36 cellular contexts compared by ENCODE assay signal in the genomic region with DNA sequence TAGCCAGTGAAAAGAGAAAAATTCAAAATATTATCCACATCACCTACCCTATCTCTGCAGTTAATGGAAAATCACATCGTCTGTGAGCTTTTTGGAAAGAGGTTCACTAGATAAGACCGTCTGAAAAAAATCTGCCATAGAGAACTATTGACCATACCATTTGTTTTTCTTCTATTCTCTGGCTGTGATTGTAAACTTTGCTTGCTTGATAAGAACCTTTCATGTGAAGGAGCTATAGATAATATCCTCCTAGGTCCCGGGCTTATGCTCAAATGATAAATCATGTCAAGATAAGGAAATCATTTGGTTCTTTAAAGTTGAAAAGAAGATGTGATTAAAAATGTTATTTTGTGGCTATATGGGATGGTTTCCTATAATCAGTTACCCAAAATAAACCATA.
"Had no signal": no experiment of that assay in that cellular context is flagged by ENCODE, and none has a peak within 500 bp of the region (broad histone marks: within the 10 kb centered on the region; RNA-seq: fewer than 3 reads in every experiment).

No MANE protein-coding gene starts in this region.

- ATAC-seq: activated naive CD8-positive, alpha-beta T cell treated with anti-CD3 and anti-CD28 coated beads, Interleukin-2, amount 50 U/mL, for 24 hours; activated T-cell treated with anti-CD3 and anti-CD28 coated beads, Interleukin-2, amount 50 U/mL, for 72 hours; activated T-helper 17 cell treated with anti-CD3 and anti-CD28 coated beads, Interleukin-2, amount 50 U/mL, for 72 hours; heart left ventricle; WTC11 had no signal

- H3K9me3 Mint-ChIP-seq: activated CD4-positive, alpha-beta memory T cell treated with anti-CD3 and anti-CD28 coated beads, Interleukin-2, amount 10 ng/mL, durations not matched to agents 7 days and 5 days; activated CD4-positive, alpha-beta T cell treated with anti-CD3 and anti-CD28 coated beads, Interleukin-2, amount 10 ng/mL, durations not matched to agents 7 days and 5 days; activated naive CD4-positive, alpha-beta T cell treated with anti-CD3 and anti-CD28 coated beads for 36 hours; activated naive CD4-positive, alpha-beta T cell treated with anti-CD3 and anti-CD28 coated beads, Interleukin-2, amount 50 U/mL, for 24 hours; activated naive CD8-positive, alpha-beta T cell treated with anti-CD3 and anti-CD28 coated beads for 36 hours; activated naive CD8-positive, alpha-beta T cell treated with anti-CD3 and anti-CD28 coated beads, Interleukin-2, amount 50 U/mL, for 24 hours; activated T-cell treated with anti-CD3 and anti-CD28 coated beads, Interleukin-2, amount 50 U/mL, for 24 hours; activated T-cell treated with anti-CD3 and anti-CD28 coated beads, Interleukin-2, amount 50 U/mL, for 72 hours; activated T-helper 17 cell treated with anti-CD3 and anti-CD28 coated beads, Interleukin-2, amount 50 U/mL, for 72 hours; brain; WTC11 had no signal

- H3K36me3 Mint-ChIP-seq: activated naive CD4-positive, alpha-beta T cell treated with anti-CD3 and anti-CD28 coated beads, Interleukin-2, amount 50 U/mL, for 24 hours; activated naive CD8-positive, alpha-beta T cell treated with anti-CD3 and anti-CD28 coated beads for 36 hours; brain had no signal

- H3K4me3 ChIP-seq: adrenal gland, cardiac muscle cell, colonic mucosa, esophagus squamous epithelium, heart left ventricle had no signal

- H3K4me1 ChIP-seq: adrenal gland, breast epithelium, colonic mucosa, heart left ventricle had no signal

- H3K27ac Mint-ChIP-seq: activated CD4-positive, alpha-beta memory T cell treated with anti-CD3 and anti-CD28 coated beads, Interleukin-2, amount 10 ng/mL, durations not matched to agents 7 days and 5 days; activated CD4-positive, alpha-beta T cell treated with anti-CD3 and anti-CD28 coated beads, Interleukin-2, amount 10 ng/mL, durations not matched to agents 7 days and 5 days; activated naive CD4-positive, alpha-beta T cell treated with anti-CD3 and anti-CD28 coated beads for 36 hours; activated naive CD4-positive, alpha-beta T cell treated with anti-CD3 and anti-CD28 coated beads, Interleukin-2, amount 50 U/mL, for 24 hours; activated naive CD8-positive, alpha-beta T cell treated with anti-CD3 and anti-CD28 coated beads for 36 hours; activated naive CD8-positive, alpha-beta T cell treated with anti-CD3 and anti-CD28 coated beads, Interleukin-2, amount 50 U/mL, for 24 hours; activated T-cell treated with anti-CD3 and anti-CD28 coated beads, Interleukin-2, amount 50 U/mL, for 24 hours; activated T-cell treated with anti-CD3 and anti-CD28 coated beads, Interleukin-2, amount 50 U/mL, for 72 hours; activated T-helper 17 cell treated with anti-CD3 and anti-CD28 coated beads, Interleukin-2, amount 50 U/mL, for 72 hours; brain; WTC11 had no signal

- H3K36me3 ChIP-seq: adrenal gland, breast epithelium, cardiac muscle cell, colonic mucosa, esophagus squamous epithelium, heart left ventricle had no signal

- H3K27me3 ChIP-seq: adrenal gland, breast epithelium, cardiac muscle cell, colonic mucosa, esophagus squamous epithelium, heart left ventricle had no signal

- FAIRE-seq: endometrium, endothelial cell of umbilical vein, frontal cortex had no signal

- DNase-seq: activated CD4-positive, alpha-beta memory T cell treated with anti-CD3 and anti-CD28 coated beads, Interleukin-2, amount 10 ng/mL, durations not matched to agents 7 days and 5 days; activated CD4-positive, alpha-beta T cell treated with anti-CD3 and anti-CD28 coated beads for 1 hour; activated CD4-positive, alpha-beta T cell treated with anti-CD3 and anti-CD28 coated beads for 4 hours; activated CD4-positive, alpha-beta T cell treated with anti-CD3 and anti-CD28 coated beads, Interleukin-2, amount 10 ng/mL, durations not matched to agents 7 days and 5 days; activated CD4-positive, alpha-beta T cell treated with anti-CD3 and anti-CD28 coated beads, Interleukin-2, amount 50 U/mL, for 4 hours; activated CD8-positive, alpha-beta memory T cell treated with anti-CD3 and anti-CD28 coated beads, Interleukin-2, amount 50 U/mL, for 48 hours; activated effector memory CD4-positive, alpha-beta T cell treated with Interleukin-2 at 50 U/mL for 16 hours; activated gamma-delta T cell treated with Interleukin-2 at 50 U/mL for 16 hours; activated naive CD4-positive, alpha-beta T cell treated with anti-CD3 and anti-CD28 coated beads for 36 hours; activated naive CD8-positive, alpha-beta T cell treated with anti-CD3 and anti-CD28 coated beads for 36 hours; activated naive CD8-positive, alpha-beta T cell treated with anti-CD3 and anti-CD28 coated beads, Interleukin-2, amount 50 U/mL, for 24 hours; activated T-cell treated with anti-CD3 and anti-CD28 coated beads for 4 hours; activated T-cell treated with anti-CD3 and anti-CD28 coated beads, Interleukin-2, amount 50 U/mL, for 24 hours; activated T-cell treated with anti-CD3 and anti-CD28 coated beads, Interleukin-2, amount 50 U/mL, for 72 hours; adrenal gland; amygdala; aorta; central memory CD4-positive, alpha-beta T cell; cerebellar nuclear complex; colonic mucosa; effector CD8-positive, alpha-beta T cell; esophagus squamous epithelium; foreskin fibroblast; glutamatergic neuron; heart left ventricle; T-helper 2 cell had no signal

- H3K4me1 Mint-ChIP-seq: activated CD4-positive, alpha-beta memory T cell treated with anti-CD3 and anti-CD28 coated beads, Interleukin-2, amount 10 ng/mL, durations not matched to agents 7 days and 5 days; activated CD4-positive, alpha-beta T cell treated with anti-CD3 and anti-CD28 coated beads, Interleukin-2, amount 10 ng/mL, durations not matched to agents 7 days and 5 days; activated naive CD4-positive, alpha-beta T cell treated with anti-CD3 and anti-CD28 coated beads, Interleukin-2, amount 50 U/mL, for 24 hours; activated naive CD8-positive, alpha-beta T cell treated with anti-CD3 and anti-CD28 coated beads for 36 hours; activated naive CD8-positive, alpha-beta T cell treated with anti-CD3 and anti-CD28 coated beads, Interleukin-2, amount 50 U/mL, for 24 hours; activated T-helper 17 cell treated with anti-CD3 and anti-CD28 coated beads, Interleukin-2, amount 50 U/mL, for 72 hours; brain had no signal

- H3K4me3 Mint-ChIP-seq: activated CD4-positive, alpha-beta memory T cell treated with anti-CD3 and anti-CD28 coated beads, Interleukin-2, amount 10 ng/mL, durations not matched to agents 7 days and 5 days; activated CD4-positive, alpha-beta T cell treated with anti-CD3 and anti-CD28 coated beads, Interleukin-2, amount 10 ng/mL, durations not matched to agents 7 days and 5 days; activated naive CD4-positive, alpha-beta T cell treated with anti-CD3 and anti-CD28 coated beads for 36 hours; activated naive CD4-positive, alpha-beta T cell treated with anti-CD3 and anti-CD28 coated beads, Interleukin-2, amount 50 U/mL, for 24 hours; activated naive CD8-positive, alpha-beta T cell treated with anti-CD3 and anti-CD28 coated beads for 36 hours; activated naive CD8-positive, alpha-beta T cell treated with anti-CD3 and anti-CD28 coated beads, Interleukin-2, amount 50 U/mL, for 24 hours; activated T-cell treated with anti-CD3 and anti-CD28 coated beads, Interleukin-2, amount 50 U/mL, for 24 hours; activated T-cell treated with anti-CD3 and anti-CD28 coated beads, Interleukin-2, amount 50 U/mL, for 72 hours; activated T-helper 17 cell treated with anti-CD3 and anti-CD28 coated beads, Interleukin-2, amount 50 U/mL, for 72 hours; brain; WTC11 had no signal

- H3K9me3 ChIP-seq: adrenal gland, breast epithelium, colonic mucosa, esophagus squamous epithelium, heart left ventricle had no signal

- H3K27ac ChIP-seq: adrenal gland, breast epithelium, cardiac muscle cell, colonic mucosa, epithelial cell of prostate, esophagus squamous epithelium, heart left ventricle had no signal
